ENCODE assay signal across 1 cellular context in the genomic region with DNA sequence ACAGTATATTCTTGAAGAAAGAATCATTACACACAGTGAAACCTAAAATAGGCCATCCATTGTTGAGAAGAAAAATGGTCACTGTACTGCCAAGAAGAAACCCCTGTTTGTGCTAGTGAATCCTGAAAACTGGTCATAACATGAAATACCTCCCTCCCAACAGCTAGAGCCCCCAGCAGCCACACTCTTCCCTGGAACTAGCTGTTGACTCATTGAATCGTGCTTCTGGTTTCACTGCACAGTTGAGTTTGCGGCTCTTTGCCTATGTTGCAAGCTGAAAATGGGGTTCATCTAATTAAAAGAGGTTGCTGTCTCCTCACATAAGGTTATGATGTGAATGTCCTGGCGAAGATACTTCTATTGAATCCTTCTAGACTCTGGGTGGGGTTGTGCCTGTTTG.
TF ChIP-seq lines count a peak whose summit lies in the region.

No MANE protein-coding gene starts in this region.

TF ChIP-seq in IMR-90, 13 proteins besides CTCF, POLR2A, EP300 and RAD21 (continued from another document):
- TF ChIP-seq, protein P1, sequence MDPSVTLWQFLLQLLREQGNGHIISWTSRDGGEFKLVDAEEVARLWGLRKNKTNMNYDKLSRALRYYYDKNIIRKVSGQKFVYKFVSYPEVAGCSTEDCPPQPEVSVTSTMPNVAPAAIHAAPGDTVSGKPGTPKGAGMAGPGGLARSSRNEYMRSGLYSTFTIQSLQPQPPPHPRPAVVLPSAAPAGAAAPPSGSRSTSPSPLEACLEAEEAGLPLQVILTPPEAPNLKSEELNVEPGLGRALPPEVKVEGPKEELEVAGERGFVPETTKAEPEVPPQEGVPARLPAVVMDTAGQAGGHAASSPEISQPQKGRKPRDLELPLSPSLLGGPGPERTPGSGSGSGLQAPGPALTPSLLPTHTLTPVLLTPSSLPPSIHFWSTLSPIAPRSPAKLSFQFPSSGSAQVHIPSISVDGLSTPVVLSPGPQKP (IDR thresholded peaks at IDR 0.05; ENCODE audit: borderline replicate concordance, low read depth, low read length) = no peak
